ENCODE assay signal across 14 cellular contexts in the genomic region with DNA sequence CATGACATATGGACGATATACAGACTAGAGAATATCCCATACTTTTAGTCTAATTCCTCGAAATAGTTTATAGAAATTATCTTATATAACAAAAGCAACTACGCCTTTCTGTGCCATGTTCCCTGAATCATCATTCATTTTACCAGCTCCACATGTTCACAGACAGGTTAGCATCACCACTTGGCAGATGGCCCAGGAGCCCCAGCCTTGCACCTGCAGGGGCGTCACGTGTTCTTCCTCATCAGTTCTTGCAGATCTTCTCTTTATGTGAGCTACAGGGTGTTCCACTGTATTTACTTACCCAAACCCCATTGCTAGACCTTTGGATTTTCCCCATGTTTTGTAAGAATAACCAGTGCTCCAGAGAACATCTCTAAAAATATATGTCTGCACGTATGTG. TPM values are rescaled to one million over a fixed set of nuclear protein-coding genes. Genes with fewer than 3 reads are reported as not detected.
A peak's percentile ranks its signal among the peaks of the same experiment; 100 is the strongest.
DNase-seq lines count a peak whose midpoint lies in the region; ATAC-seq and TF ChIP-seq lines count a peak whose summit lies in the region.
"Had no signal": no experiment of that assay in that cellular context is flagged by ENCODE, and none has a peak within 500 bp of the region (broad histone marks: within the 10 kb centered on the region; RNA-seq: fewer than 3 reads in every experiment).

No MANE protein-coding gene starts in this region.

- H3K4me3 Mint-ChIP-seq in activated CD4-positive, alpha-beta memory T cell treated with anti-CD3 and anti-CD28 coated beads for 36 hours, result no peak overlapping the region
- no peak overlapping the region for H3K4me3 Mint-ChIP-seq in activated CD4-positive, alpha-beta memory T cell treated with anti-CD3 and anti-CD28 coated beads, Interleukin-2, amount 10 ng/mL, durations not matched to agents 7 days and 5 days
- H3K4me3 Mint-ChIP-seq in T-cell, result no peak overlapping the region
- H3K4me3 Mint-ChIP-seq: activated T-cell treated with anti-CD3 and anti-CD28 coated beads, Interleukin-2, amount 50 U/mL, for 72 hours had no signal

- H3K27me3 Mint-ChIP-seq in activated CD4-positive, alpha-beta memory T cell treated with anti-CD3 and anti-CD28 coated beads for 36 hours, result peaks cover 13% of the 10 kb centered on the region
- peaks cover 13% of the 10 kb centered on the region for H3K27me3 Mint-ChIP-seq in activated CD4-positive, alpha-beta memory T cell treated with anti-CD3 and anti-CD28 coated beads, Interleukin-2, amount 10 ng/mL, durations not matched to agents 7 days and 5 days
- no peaks in the 10 kb centered on the region for H3K27me3 Mint-ChIP-seq in T-cell

- CTCF ChIA-PET in activated CD4-positive, alpha-beta memory T cell treated with anti-CD3 and anti-CD28 coated beads for 36 hours (lab: Charles Lee), result interaction anchor here (0.9 to 8.2 kb wide), 3 partner anchors 7 to 47 kb away, joined by 3 to 74 read pairs (median 6); no protein-coding TSS in a partner anchor
- CTCF ChIA-PET in activated CD4-positive, alpha-beta memory T cell treated with anti-CD3 and anti-CD28 coated beads, Interleukin-2, amount 10 ng/mL, durations not matched to agents 7 days and 5 days (lab: Charles Lee), result interaction anchor here (1.1 to 1.8 kb wide), 2 partner anchors 8 to 11 kb away, joined by 3 to 6 read pairs; no protein-coding TSS in a partner anchor
- CTCF ChIA-PET in T-cell (lab: Charles Lee), result interaction anchor here in 1 of 2 donors (1.1 kb wide), 1 partner anchor 8 kb away, joined by 4 read pairs; no protein-coding TSS in a partner anchor

- H3K4me1 Mint-ChIP-seq in activated CD4-positive, alpha-beta memory T cell treated with anti-CD3 and anti-CD28 coated beads for 36 hours (ENCODE audit: low read depth), result peaks cover 8% of the 10 kb centered on the region
- H3K4me1 Mint-ChIP-seq in activated CD4-positive, alpha-beta memory T cell treated with anti-CD3 and anti-CD28 coated beads, Interleukin-2, amount 10 ng/mL, durations not matched to agents 7 days and 5 days, result no peaks in the 10 kb centered on the region
- no peaks in the 10 kb centered on the region for H3K4me1 Mint-ChIP-seq in T-cell

- POLR2A ChIA-PET in activated CD4-positive, alpha-beta memory T cell treated with anti-CD3 and anti-CD28 coated beads for 36 hours (lab: Charles Lee), result no interaction called here
- POLR2A ChIA-PET in activated CD4-positive, alpha-beta memory T cell treated with anti-CD3 and anti-CD28 coated beads, Interleukin-2, amount 10 ng/mL, durations not matched to agents 7 days and 5 days (lab: Charles Lee), result no interaction called here
- POLR2A ChIA-PET in T-cell (lab: Charles Lee), result no interaction called here

- 43% methylated on average over 6 of the region's 6 CpGs for WGBS in prostate gland

- H3K27me3 ChIP-seq in prostate gland (replicated peaks; ENCODE audit: insufficient read depth), result no peaks in the 10 kb centered on the region
- H3K27me3 ChIP-seq: cardiac muscle cell had no signal

- peak; percentile 22 for DNase-seq in activated CD4-positive, alpha-beta memory T cell treated with anti-CD3 and anti-CD28 coated beads for 36 hours
- no peak for DNase-seq in activated CD4-positive, alpha-beta memory T cell treated with anti-CD3 and anti-CD28 coated beads, Interleukin-2, amount 10 ng/mL, durations not matched to agents 7 days and 5 days
- DNase-seq in NCI-H2081 (lab: John Stamatoyannopoulos, UW), result peak; percentile 84 to 95
- peak in 27 of 34 experiments; percentile 6 to 54 (median 25) for DNase-seq in T-cell
- peak; percentile 90 for DNase-seq in prostate gland (ENCODE audit: low spot score)
- no peak for DNase-seq in effector CD4-positive, alpha-beta T cell
- DNase-seq: activated T-cell treated with anti-CD3 and anti-CD28 coated beads, Interleukin-2, amount 50 U/mL, for 72 hours; left ventricle myocardium superior had no signal

- ATAC-seq in T-cell (replicated peaks in 1 of 4) (peak in 2 of 4 experiments; percentile 40 to 69), HG02623 (IDR thresholded peaks at IDR 0.05; ENCODE audit: unreplicated experiment) (no peak), HG03571 (IDR thresholded peaks at IDR 0.05; ENCODE audit: unreplicated experiment) (no peak)
- ATAC-seq: activated T-cell treated with anti-CD3 and anti-CD28 coated beads, Interleukin-2, amount 50 U/mL, for 72 hours; left ventricle myocardium superior had no signal

- H3K9me3 ChIP-seq in prostate gland, result no peaks in the 10 kb centered on the region
- H3K9me3 ChIP-seq: thoracic aorta had no signal

- intact Hi-C loops in activated CD4-positive, alpha-beta memory T cell treated with anti-CD3 and anti-CD28 coated beads for 36 hours (cut with micrococcal nuclease), result no loop called here
- intact Hi-C loops in prostate gland (cut with DNase I), result no loop called here

- H3K4me3 ChIP-seq in prostate gland, result no peak overlapping the region
- H3K4me3 ChIP-seq: cardiac muscle cell, thoracic aorta had no signal

- H3K27ac ChIP-seq in prostate gland, result peak overlapping the region in 1 of 2 donors; percentile 31
- H3K27ac ChIP-seq: cardiac muscle cell, parathyroid adenoma had no signal

- no peaks in the 10 kb centered on the region for H3K4me1 ChIP-seq in prostate gland (replicated peaks)
- H3K4me1 ChIP-seq: parathyroid adenoma had no signal

- H3K36me3 Mint-ChIP-seq in activated CD4-positive, alpha-beta memory T cell treated with anti-CD3 and anti-CD28 coated beads for 36 hours, result peaks cover 4% of the 10 kb centered on the region
- H3K36me3 Mint-ChIP-seq in activated CD4-positive, alpha-beta memory T cell treated with anti-CD3 and anti-CD28 coated beads, Interleukin-2, amount 10 ng/mL, durations not matched to agents 7 days and 5 days (ENCODE audit: low read depth), result peaks cover 4% of the 10 kb centered on the region
- H3K36me3 Mint-ChIP-seq in T-cell, result no peaks in the 10 kb centered on the region

- H3K9me3 Mint-ChIP-seq in activated CD4-positive, alpha-beta memory T cell treated with anti-CD3 and anti-CD28 coated beads for 36 hours, result peaks cover 7% of the 10 kb centered on the region
- H3K9me3 Mint-ChIP-seq in activated CD4-positive, alpha-beta memory T cell treated with anti-CD3 and anti-CD28 coated beads, Interleukin-2, amount 10 ng/mL, durations not matched to agents 7 days and 5 days, result peaks cover 4% of the 10 kb centered on the region
- H3K9me3 Mint-ChIP-seq in T-cell, result no peaks in the 10 kb centered on the region

- H3K27ac Mint-ChIP-seq in activated CD4-positive, alpha-beta memory T cell treated with anti-CD3 and anti-CD28 coated beads for 36 hours, result no peak overlapping the region
- H3K27ac Mint-ChIP-seq in activated CD4-positive, alpha-beta memory T cell treated with anti-CD3 and anti-CD28 coated beads, Interleukin-2, amount 10 ng/mL, durations not matched to agents 7 days and 5 days, result no peak overlapping the region
- no peak overlapping the region for H3K27ac Mint-ChIP-seq in T-cell
- H3K27ac Mint-ChIP-seq: activated T-cell treated with anti-CD3 and anti-CD28 coated beads, Interleukin-2, amount 50 U/mL, for 72 hours had no signal

- no peak for TF ChIP-seq CTCF in prostate gland (IDR thresholded peaks at IDR 0.05)

- H3K36me3 ChIP-seq in prostate gland, result no peaks in the 10 kb centered on the region
- H3K36me3 ChIP-seq: cardiac muscle cell, thoracic aorta had no signal

- no peak for TF ChIP-seq POLR2A in prostate gland (IDR thresholded peaks at IDR 0.05)

RNA-seq across cellular contexts. Expression of gene BNIP5, which starts 12.6 kb away (rescaled TPM):
- total RNA-seq in activated CD4-positive, alpha-beta memory T cell treated with anti-CD3 and anti-CD28 coated beads for 36 hours, result not detected
- not detected for total RNA-seq in activated CD4-positive, alpha-beta memory T cell treated with anti-CD3 and anti-CD28 coated beads, Interleukin-2, amount 10 ng/mL, durations not matched to agents 7 days and 5 days
- total RNA-seq in T-cell (under 1 TPM in 1 of 5 donors, not detected in 4; 0.09 TPM), prostate gland (under 1 TPM in 1 of 2 donors, not detected in 1; 0.34 TPM)
- total RNA-seq: activated T-cell treated with anti-CD3 and anti-CD28 coated beads, Interleukin-2, amount 50 U/mL, for 72 hours; fibroblast of villous mesenchyme; left ventricle myocardium superior; thoracic aorta had no signal

RNA-seq across cellular contexts. Expression of gene ETV7, which starts 38.2 kb away (rescaled TPM):
- total RNA-seq in activated CD4-positive, alpha-beta memory T cell treated with anti-CD3 and anti-CD28 coated beads for 36 hours, result 1 to 10 TPM; 5.8 to 5.9 TPM
- total RNA-seq in activated CD4-positive, alpha-beta memory T cell treated with anti-CD3 and anti-CD28 coated beads, Interleukin-2, amount 10 ng/mL, durations not matched to agents 7 days and 5 days, result 10 to 100 TPM; 20.7 to 21.9 TPM
- total RNA-seq in T-cell (1 to 10 TPM in 3 of 5 donors, under 1 TPM in 2; 0.44 to 3.3 (median 1.1) TPM), prostate gland (1 to 10 TPM in 1 of 2 donors, under 1 TPM in 1; 0.74 to 1.8 TPM)
- total RNA-seq: cardiac muscle cell had no signal

Comparison
In these comparisons a context has a peak if more than half of its experiments do, and no peak if none do; other contexts are left out.
1. DNase-seq: peak in activated CD4-positive, alpha-beta memory T cell treated with anti-CD3 and anti-CD28 coated beads for 36 hours (single experiment), NCI-H2081 (2 of 2), T-cell (27 of 34) and prostate gland (single experiment); none in activated CD4-positive, alpha-beta memory T cell treated with anti-CD3 and anti-CD28 coated beads, Interleukin-2, amount 10 ng/mL, durations not matched to agents 7 days and 5 days (single experiment) and effector CD4-positive, alpha-beta T cell (single experiment).